In genomic region chr2:10448208-10448645, GRCh38 we compare ENCODE assay signal across 8 cellular contexts. TPM values are rescaled to one million over a fixed set of nuclear protein-coding genes. Genes with fewer than 3 reads are reported as not detected.
A peak's percentile ranks its signal among the peaks of the same experiment; 100 is the strongest.
DNase-seq lines count a peak whose midpoint lies in the region; ATAC-seq and TF ChIP-seq lines count a peak whose summit lies in the region.

TSS of gene ODC1 (minus strand) at chr2:10448327. CDS start at chr2:10445032, 3,295 bp downstream.

- ATAC-seq in GM18498 (IDR thresholded peaks at IDR 0.05; ENCODE audit: unreplicated experiment) = peak; percentile 78
- ATAC-seq in HG02885 (IDR thresholded peaks at IDR 0.05; ENCODE audit: poor library complexity, unreplicated experiment) = peak; percentile 76

- H3K4me3 ChIP-seq in left ventricle myocardium inferior (peak within 1 kb of the TSS; percentile 88), rectal smooth muscle tissue (ENCODE audit: low read length) (peak within 1 kb of the TSS; percentile 89), vagina (peak within 1 kb of the TSS; percentile 54 to 73)

- intact Hi-C loops in T-helper 1 cell treated with Interleukin-12 subunit alpha and Interleukin-12 subunit beta and Interleukin-4 antibody, amounts not matched to agents 30 ng/mL and 1 ng/mL, for 36 hours (cut with micrococcal nuclease) = loop anchor here (1.0 to 5.0 kb wide), 14 partner anchors 40 to 1766 kb away; partner anchors contain the start of genes ADAM17, GRHL1, HPCAL1 and IAH1
- intact Hi-C loops in left ventricle myocardium inferior (cut with micrococcal nuclease) (loop anchor here (10.0 kb wide), 1 partner anchor 217 kb away; no protein-coding TSS in a partner anchor), vagina (cut with DNase I) (no loop called here)

- DNase-seq in NCI-H1694 (lab: John Stamatoyannopoulos, UW) = peak; percentile 93
- DNase-seq in amniotic epithelial cell (ENCODE audit: low read depth) = peak; percentile 80
- peak; percentile 93 for DNase-seq in left ventricle myocardium inferior
- DNase-seq in vagina (ENCODE audit: extremely low spot score in 2 of 2) = no peak

- TF ChIP-seq CTCF in left ventricle myocardium inferior (IDR thresholded peaks at IDR 0.05; ENCODE audit: borderline replicate concordance) (no peak), vagina (IDR thresholded peaks at IDR 0.05) (no peak)

- no peaks in the 10 kb centered on the region for H3K9me3 ChIP-seq in left ventricle myocardium inferior (replicated peaks)
- no peaks in the 10 kb centered on the region for H3K9me3 ChIP-seq in vagina

- peak within 1 kb of the TSS; percentile 74 for H3K9ac ChIP-seq in rectal smooth muscle tissue (ENCODE audit: low read length)

- H3K36me3 ChIP-seq in left ventricle myocardium inferior (peaks cover 17% of the 10 kb centered on the region), rectal smooth muscle tissue (ENCODE audit: control insufficient read depth, insufficient read depth, low read length) (peaks cover 9% of the 10 kb centered on the region), vagina (peaks cover 0 to 17% of the 10 kb centered on the region in 2 donors)

- peaks cover 44% of the 10 kb centered on the region for H3K4me1 ChIP-seq in left ventricle myocardium inferior
- peaks cover 2% of the 10 kb centered on the region for H3K4me1 ChIP-seq in rectal smooth muscle tissue (ENCODE audit: control insufficient read depth, insufficient read depth, low read length)
- peaks cover 55% of the 10 kb centered on the region for H3K4me1 ChIP-seq in vagina

- H3K27me3 ChIP-seq in left ventricle myocardium inferior (ENCODE audit: low read depth) (no peaks in the 10 kb centered on the region), rectal smooth muscle tissue (ENCODE audit: control insufficient read depth, insufficient read depth, low read length) (no peaks in the 10 kb centered on the region), vagina (no peaks in the 10 kb centered on the region)

- H3K27ac ChIP-seq in left ventricle myocardium inferior (replicated peaks) (peak within 1 kb of the TSS; percentile 90), rectal smooth muscle tissue (ENCODE audit: low read depth, low read length) (peak within 1 kb of the TSS; percentile 83), vagina (peak within 1 kb of the TSS; percentile 89)

- TF ChIP-seq POLR2A in vagina (IDR thresholded peaks at IDR 0.05) = peak in 1 of 2 donors; percentile 38

RNA-seq across cellular contexts. Expression of gene ODC1, which starts in this region (rescaled TPM):
- total RNA-seq in T-helper 1 cell treated with Interleukin-12 subunit alpha and Interleukin-12 subunit beta and Interleukin-4 antibody, amounts not matched to agents 30 ng/mL and 1 ng/mL, for 36 hours = 52.8 and 55.6 TPM in 2 replicates
- total RNA-seq in left ventricle myocardium inferior (41.7 TPM), vagina (34.9 TPM)

Comparison
In these comparisons a context has a peak if more than half of its experiments do, and no peak if none do; other contexts are left out.
1. DNase-seq: peak in NCI-H1694 (single experiment), amniotic epithelial cell (single experiment) and left ventricle myocardium inferior (single experiment); none in vagina (0 of 2).
2. Peak in every context shown above with its lines, with median percentiles within 50 percentile points of each other: H3K27ac ChIP-seq and H3K4me3 ChIP-seq.